Comparison of ENCODE assay signal across 8 cellular contexts in the genomic region with DNA sequence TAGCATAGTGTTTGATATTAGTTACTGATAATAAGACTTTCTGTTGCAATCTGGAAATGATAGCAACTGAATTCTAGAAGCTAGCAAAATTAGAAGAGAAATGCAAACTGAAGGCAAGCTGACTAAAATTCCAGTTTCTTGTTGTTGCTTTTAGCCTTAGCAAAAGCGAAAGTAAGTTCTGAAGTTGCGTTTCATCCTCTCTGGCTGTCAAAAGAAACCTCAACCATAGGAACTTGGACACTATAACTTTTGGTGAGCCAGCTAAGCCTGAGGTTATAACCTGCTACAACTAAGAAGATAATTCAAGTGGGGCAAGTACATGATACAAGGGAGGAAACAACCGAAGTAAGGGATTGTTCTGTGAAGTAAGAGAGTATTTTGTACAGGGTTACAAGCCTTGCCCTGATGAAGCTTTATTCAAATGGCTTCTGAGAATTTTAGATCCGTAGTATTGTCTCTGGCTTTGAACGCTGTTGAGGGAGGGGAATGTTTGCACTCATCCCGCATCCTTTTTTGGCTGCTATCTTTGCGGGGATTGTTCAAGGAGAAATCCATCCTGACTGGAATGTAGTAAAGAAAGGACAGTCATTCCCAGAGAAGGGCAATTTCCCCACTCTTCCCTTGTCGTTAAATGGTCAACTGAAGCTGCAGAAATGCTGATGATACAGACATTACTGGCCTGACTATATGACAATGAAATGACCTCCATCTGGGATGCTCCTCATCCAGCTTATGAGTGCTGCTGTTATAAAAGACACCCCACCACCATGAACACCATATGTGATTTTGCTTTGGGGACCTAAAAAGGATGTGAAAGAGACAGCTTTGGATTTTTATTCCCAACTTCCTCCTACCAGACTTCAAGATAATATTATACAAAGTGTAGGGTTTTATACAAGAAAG. TPM values are rescaled to one million over a fixed set of nuclear protein-coding genes. Genes with fewer than 3 reads are reported as not detected.
DNase-seq lines count a peak whose midpoint lies in the region; ATAC-seq and TF ChIP-seq lines count a peak whose summit lies in the region.

No MANE protein-coding gene starts in this region.

- H3K36me3 ChIP-seq in duodenal mucosa (ENCODE audit: control insufficient read depth in 1 of 2, insufficient read depth in 2 of 2, low read length in 2 of 2) (no peaks in the 10 kb centered on the region), spleen (peaks cover 0 to 6% (median 0%) of the 10 kb centered on the region in 6 donors), endodermal cell (ENCODE audit: control insufficient read depth, insufficient read depth, low read length) (no peaks in the 10 kb centered on the region)

- H3K4me1 Mint-ChIP-seq in IgD-negative memory B cell = peaks cover 20 to 24% (median 21%) of the 10 kb centered on the region in 3 donors
- no peaks in the 10 kb centered on the region for H3K4me1 Mint-ChIP-seq in endodermal cell

- peak overlapping the region; percentile 68 to 69 for H3K4me3 ChIP-seq in duodenal mucosa (ENCODE audit: low read depth in 1 of 2, low read length in 2 of 2)
- H3K4me3 ChIP-seq in spleen = peak overlapping the region in 6 of 8 donors; percentile 1 to 60 (median 14)
- no peak overlapping the region for H3K4me3 ChIP-seq in endodermal cell (ENCODE audit: low read length)

- H3K27me3 ChIP-seq in duodenal mucosa (ENCODE audit: control insufficient read depth in 1 of 2, insufficient read depth in 2 of 2, low read length in 2 of 2) = no peaks in the 10 kb centered on the region
- no peaks in the 10 kb centered on the region for H3K27me3 ChIP-seq in spleen (replicated peaks in 1 of 7)
- no peaks in the 10 kb centered on the region for H3K27me3 ChIP-seq in endodermal cell (ENCODE audit: control insufficient read depth, insufficient read depth, low read length, poor library complexity, severe bottlenecking)

- peaks cover 0 to 2% (median 0%) of the 10 kb centered on the region in 3 donors for H3K9me3 Mint-ChIP-seq in IgD-negative memory B cell
- H3K9me3 Mint-ChIP-seq in endodermal cell = peaks cover 5% of the 10 kb centered on the region

- H3K27ac Mint-ChIP-seq in IgD-negative memory B cell (peak overlapping the region in 1 of 3 donors; percentile 73), endodermal cell (no peak overlapping the region)

- H3K9ac ChIP-seq in duodenal mucosa (ENCODE audit: low read depth in 1 of 2, low read length in 2 of 2) (peak overlapping the region; percentile 39 to 41), endodermal cell (ENCODE audit: extremely low read depth, low read length, poor library complexity, severe bottlenecking) (no peak overlapping the region)

- H3K27ac ChIP-seq in duodenal mucosa (ENCODE audit: low read depth, low read length) (peak overlapping the region; percentile 16), spleen (peak overlapping the region in 7 of 8 donors; percentile 70 to 82 (median 73)), endodermal cell (ENCODE audit: low read depth, low read length) (no peak overlapping the region)

- intact Hi-C loops in spleen (cut with DNase I; ENCODE audit: low total_unique reads) = no loop called here

- peak; percentile 18 for DNase-seq in GM03348 (ENCODE audit: low spot score)
- DNase-seq in spleen = no peak
- DNase-seq in activated gamma-delta T cell treated with Interleukin-2 at 50 U/mL for 16 hours = no peak
- no peak for DNase-seq in endodermal cell
- no peak for DNase-seq in activated CD8-positive, alpha-beta memory T cell treated with anti-CD3 and anti-CD28 coated beads for 24 hours

- no peak for TF ChIP-seq CTCF in spleen (IDR thresholded peaks at IDR 0.05 in 8 of 11, conservative IDR thresholded peaks at IDR 0.05 in 3 of 11)
- TF ChIP-seq CTCF in endodermal cell (conservative IDR thresholded peaks at IDR 0.05) = no peak

- H3K4me1 ChIP-seq in duodenal mucosa (ENCODE audit: control insufficient read depth in 1 of 2, insufficient read depth in 2 of 2, low read length in 2 of 2) (peaks cover 6 to 11% of the 10 kb centered on the region in 2 donors), spleen (peaks cover 0 to 28% (median 15%) of the 10 kb centered on the region in 6 donors), endodermal cell (ENCODE audit: control insufficient read depth, insufficient read depth, low read length) (no peaks in the 10 kb centered on the region)

- H3K36me3 Mint-ChIP-seq in IgD-negative memory B cell (peaks cover 2% of the 10 kb centered on the region), endodermal cell (ENCODE audit: low read depth) (peaks cover 4% of the 10 kb centered on the region)

- H3K9me3 ChIP-seq in duodenal mucosa (ENCODE audit: control insufficient read depth in 1 of 2, low read length in 2 of 2) (no peaks in the 10 kb centered on the region), spleen (no peaks in the 10 kb centered on the region), endodermal cell (ENCODE audit: control insufficient read depth, low read length) (no peaks in the 10 kb centered on the region)

- peak overlapping the region; percentile 45 to 93 (median 72) for H3K4me3 Mint-ChIP-seq in IgD-negative memory B cell
- no peak overlapping the region for H3K4me3 Mint-ChIP-seq in endodermal cell

- TF ChIP-seq POLR2A in spleen (IDR thresholded peaks at IDR 0.05) = no peak

- ATAC-seq in GM21423 (IDR thresholded peaks at IDR 0.05; ENCODE audit: unreplicated experiment) = peak; percentile 91

- no peaks in the 10 kb centered on the region for H3K27me3 Mint-ChIP-seq in IgD-negative memory B cell
- H3K27me3 Mint-ChIP-seq in endodermal cell (ENCODE audit: insufficient read depth) = no peaks in the 10 kb centered on the region

- 23 to 42% (median 29%) methylated on average over 8 of the region's 8 CpGs for WGBS in spleen, 5 donors
- 96 to 98% methylated on average over 5 to 8 of the region's 8 CpGs for WGBS in endodermal cell (ENCODE audit: insufficient coverage in 1 of 2, insufficient read length in 1 of 2), 2 experiments

RNA-seq across cellular contexts. Expression of gene TMX3, which starts 7.0 kb away (rescaled TPM):
- polyA plus RNA-seq in IgD-negative memory B cell (13.5 TPM), spleen (10 to 100 TPM; 22.7 to 28.3 (median 22.7) TPM)
- total RNA-seq in spleen (10 to 100 TPM; 47.7 to 75.5 (median 66.2) TPM), endodermal cell (10 to 100 TPM; 50.7 to 51.2 TPM)
- 55.2 TPM for polyA plus RNA-seq in endodermal cell (2013, experiment 1 of 2)
- 46.8 TPM for polyA plus RNA-seq in endodermal cell (2013, experiment 2 of 2)
